In the genomic region with DNA sequence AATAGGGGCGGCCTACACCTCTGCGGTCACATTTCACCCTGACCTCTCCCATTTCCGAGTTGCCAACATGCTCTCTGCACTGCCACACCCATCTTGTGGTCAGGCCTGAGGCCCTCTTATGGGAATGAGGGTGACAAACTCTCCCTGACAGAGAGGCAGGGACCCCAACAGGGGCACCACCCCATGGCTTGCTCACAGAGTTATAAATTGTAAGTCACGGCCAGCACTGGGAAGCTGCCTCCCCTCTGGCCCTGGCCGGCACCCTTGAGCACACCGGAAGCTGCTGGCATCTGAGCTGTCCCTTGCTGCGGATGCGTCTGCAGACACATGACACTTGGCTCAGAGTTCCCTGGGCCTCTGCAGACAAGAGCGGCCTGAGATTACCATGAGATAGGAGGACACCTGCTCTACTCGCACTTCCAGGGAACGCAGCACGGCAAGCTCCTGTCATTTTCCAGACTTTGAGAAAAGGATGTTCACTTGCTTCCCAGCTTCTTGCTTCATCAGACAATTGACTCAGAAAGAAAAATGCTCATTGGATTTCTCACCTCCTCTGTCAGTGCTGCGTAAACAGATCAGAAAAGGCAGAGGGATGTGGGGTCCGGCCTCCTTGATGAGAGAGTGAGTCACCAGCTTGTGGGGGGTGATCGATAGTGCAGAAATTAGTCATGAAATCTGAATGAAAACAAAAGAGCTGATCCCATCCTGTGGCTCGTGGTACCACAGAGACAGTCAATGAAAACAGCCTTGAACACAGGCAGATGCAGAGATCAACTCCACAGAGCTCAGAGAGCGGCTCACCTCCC, we compare ENCODE assay signal across 1 cellular context.
TF ChIP-seq lines count a peak whose summit lies in the region.

No MANE protein-coding gene starts in this region.

TF ChIP-seq in IMR-90, 13 proteins besides CTCF, POLR2A, EP300 and RAD21 (continued from another document):
- TF ChIP-seq, protein P1, sequence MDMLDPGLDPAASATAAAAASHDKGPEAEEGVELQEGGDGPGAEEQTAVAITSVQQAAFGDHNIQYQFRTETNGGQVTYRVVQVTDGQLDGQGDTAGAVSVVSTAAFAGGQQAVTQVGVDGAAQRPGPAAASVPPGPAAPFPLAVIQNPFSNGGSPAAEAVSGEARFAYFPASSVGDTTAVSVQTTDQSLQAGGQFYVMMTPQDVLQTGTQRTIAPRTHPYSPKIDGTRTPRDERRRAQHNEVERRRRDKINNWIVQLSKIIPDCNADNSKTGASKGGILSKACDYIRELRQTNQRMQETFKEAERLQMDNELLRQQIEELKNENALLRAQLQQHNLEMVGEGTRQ (IDR thresholded peaks at IDR 0.05; ENCODE audit: low read depth, low read length): peak; percentile 34; the same call in 1 of the 2 replicates
- TF ChIP-seq MAZ (IDR thresholded peaks at IDR 0.05; ENCODE audit: borderline replicate concordance, low read depth, low read length) (peak; percentile 41; the same call in 1 of the 2 replicates), CEBPB (IDR thresholded peaks at IDR 0.05; ENCODE audit: low read depth, low read length) (peak; percentile 98), NFE2L2 (IDR thresholded peaks at IDR 0.05; ENCODE audit: low read depth, low read length) (no peak), SMC3 (IDR thresholded peaks at IDR 0.05; ENCODE audit: low read depth, low read length) (no peak; the same call in 1 of the 2 replicates), CHD1 (IDR thresholded peaks at IDR 0.05; ENCODE audit: low read depth, low read length) (peak; percentile 92; the same call in 1 of the 2 replicates), RCOR1 (IDR thresholded peaks at IDR 0.05; ENCODE audit: insufficient replicate concordance, low read length) (peak; percentile 19), BHLHE40 (IDR thresholded peaks at IDR 0.05; ENCODE audit: low read depth, low read length) (peak; percentile 55), RFX5 (IDR thresholded peaks at IDR 0.05; ENCODE audit: low read depth, low read length) (no peak), FOS (IDR thresholded peaks at IDR 0.05; ENCODE audit: low read depth, low read length) (peak; percentile 99)
- TF ChIP-seq, protein P2, sequence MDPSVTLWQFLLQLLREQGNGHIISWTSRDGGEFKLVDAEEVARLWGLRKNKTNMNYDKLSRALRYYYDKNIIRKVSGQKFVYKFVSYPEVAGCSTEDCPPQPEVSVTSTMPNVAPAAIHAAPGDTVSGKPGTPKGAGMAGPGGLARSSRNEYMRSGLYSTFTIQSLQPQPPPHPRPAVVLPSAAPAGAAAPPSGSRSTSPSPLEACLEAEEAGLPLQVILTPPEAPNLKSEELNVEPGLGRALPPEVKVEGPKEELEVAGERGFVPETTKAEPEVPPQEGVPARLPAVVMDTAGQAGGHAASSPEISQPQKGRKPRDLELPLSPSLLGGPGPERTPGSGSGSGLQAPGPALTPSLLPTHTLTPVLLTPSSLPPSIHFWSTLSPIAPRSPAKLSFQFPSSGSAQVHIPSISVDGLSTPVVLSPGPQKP (IDR thresholded peaks at IDR 0.05; ENCODE audit: borderline replicate concordance, low read depth, low read length): 0 out of 2 replicates have a peak, but pooled peaks have one; percentile 21
